ENCODE assay signal across 27 cellular contexts in genomic region chr3:31176045-31176444, GRCh38.
"Had no signal": no experiment of that assay in that cellular context is flagged by ENCODE, and none has a peak within 500 bp of the region (broad histone marks: within the 10 kb centered on the region; RNA-seq: fewer than 3 reads in every experiment).

No MANE protein-coding gene starts in this region.

- H3K36me3 ChIP-seq: stomach, suprapubic skin, thoracic aorta, thyroid gland, tibial artery, tibial nerve, transverse colon, upper lobe of left lung, upper lobe of right lung, uterus, vagina had no signal

- H3K4me1 ChIP-seq: stomach, suprapubic skin, testis, thyroid gland, tibial nerve, upper lobe of right lung, uterus, vagina had no signal

- FAIRE-seq: urothelium cell line had no signal

- ATAC-seq: stimulated activated effector memory CD8-positive, alpha-beta T cell treated with anti-CD3 and anti-CD28 coated beads, Interleukin-12 subunit alpha, Interleukin-12 subunit beta, amount 100 ng/mL, for 72 hours; stimulated activated memory B cell treated with anti-CD40 and anti-IgM and Interleukin-4, amounts not matched to agents 10 μg/mL and 1 μg/mL and 100 μg/mL, for 72 hours; stimulated activated naive B cell treated with anti-CD40 and anti-IgM and Interleukin-4, amounts not matched to agents 10 μg/mL and 1 μg/mL and 100 μg/mL, for 72 hours; stimulated activated naive CD8-positive, alpha-beta T cell treated with anti-CD3 and anti-CD28 coated beads, Interleukin-15, amount 100 ng/mL, for 72 hours; stimulated activated naive CD8-positive, alpha-beta T cell treated with anti-CD3 and anti-CD28 coated beads, Interleukin-15, Interleukin-2, amounts not matched to agents 100 U/mL and 50 U/mL, for 24 hours; upper lobe of right lung had no signal

- H3K9me3 ChIP-seq: stomach, suprapubic skin, testis, thoracic aorta, thyroid gland, tibial artery, tibial nerve, transverse colon, upper lobe of left lung, upper lobe of right lung, uterus, vagina had no signal

- DNase-seq: stimulated activated CD4-positive, alpha-beta T cell treated with anti-CD3 and anti-CD28 coated beads, Interleukin-2, amount 100 ng/mL, for 48 hours; stimulated activated CD4-positive, alpha-beta T cell treated with anti-CD3 and anti-CD28 coated beads, Interleukin-4, amount 100 ng/mL, for 1 hour; stimulated activated CD4-positive, alpha-beta T cell treated with anti-CD3 and anti-CD28 coated beads, Interleukin-4, amount 100 ng/mL, for 24 hours; stimulated activated CD4-positive, alpha-beta T cell treated with anti-CD3 and anti-CD28 coated beads, Interleukin-4, amount 100 ng/mL, for 4 hours; stimulated activated CD8-positive, alpha-beta memory T cell treated with anti-CD3 and anti-CD28 coated beads, Interleukin-4, amount 100 ng/mL, for 48 hours; stimulated activated naive B cell treated with anti-CD40 and anti-IgM and Interleukin-4, amounts not matched to agents 10 μg/mL and 1 μg/mL and 100 μg/mL, for 72 hours; stimulated activated naive CD4-positive, alpha-beta T cell; stimulated activated naive CD4-positive, alpha-beta T cell treated with Interleukin-2 at 50 U/mL for 16 hours; stimulated activated naive CD8-positive, alpha-beta T cell treated with anti-CD3 and anti-CD28 coated beads, Interleukin-15, amount 100 ng/mL, for 72 hours; stimulated activated naive CD8-positive, alpha-beta T cell treated with anti-CD3 and anti-CD28 coated beads, Interleukin-15, Interleukin-2, amounts not matched to agents 100 U/mL and 50 U/mL, for 24 hours; stomach; substantia nigra; testis; thyroid gland; tibial artery; transverse colon; trophoblast cell; upper lobe of left lung; upper lobe of right lung; uterus had no signal

- H3K4me3 ChIP-seq: stomach, suprapubic skin, testis, thoracic aorta, thyroid gland, tibial artery, tibial nerve, transverse colon, upper lobe of left lung, upper lobe of right lung, uterus, vagina had no signal

- H3K27me3 ChIP-seq: stomach, suprapubic skin, testis, thyroid gland, tibial artery, tibial nerve, transverse colon, upper lobe of left lung, upper lobe of right lung, uterus, vagina had no signal

- H3K27ac ChIP-seq: stomach, suprapubic skin, testis, thoracic aorta, thyroid gland, tibial artery, tibial nerve, transverse colon, upper lobe of left lung, upper lobe of right lung, uterus, vagina had no signal
